ENCODE assay signal across 23 cellular contexts in the genomic region with DNA sequence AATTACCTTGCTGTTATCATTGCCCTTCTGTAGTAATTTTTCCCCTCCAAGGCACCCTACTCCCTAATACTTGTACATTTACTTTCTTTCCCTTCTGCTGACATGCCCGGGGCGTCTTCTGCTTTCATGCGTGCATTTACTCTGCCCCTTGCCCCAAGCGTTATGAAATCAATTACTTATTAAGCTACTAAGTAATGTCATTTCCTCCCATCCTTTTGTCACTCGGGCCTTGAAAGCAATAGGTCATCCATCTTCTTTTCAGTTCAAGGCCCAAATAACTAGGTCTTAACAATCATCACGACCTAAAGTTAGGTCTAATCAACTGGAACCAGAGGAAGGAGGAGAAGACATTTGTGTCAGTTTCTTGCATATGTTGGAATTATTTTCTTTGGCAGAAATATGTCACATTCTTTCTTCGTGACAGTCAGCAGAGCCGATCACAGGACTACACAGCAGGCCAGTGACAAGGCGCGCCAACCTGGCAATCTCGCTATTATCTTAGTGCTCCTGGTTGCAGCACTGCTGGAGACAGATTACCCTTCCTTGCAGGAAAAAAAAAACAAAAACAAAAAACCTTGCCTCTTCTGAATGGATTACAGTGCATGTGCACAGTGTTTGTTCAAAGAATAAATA.
A peak's percentile ranks its signal among the peaks of the same experiment; 100 is the strongest.
DNase-seq lines count a peak whose midpoint lies in the region; ATAC-seq, FAIRE-seq and TF ChIP-seq lines count a peak whose summit lies in the region.
"Had no signal": no experiment of that assay in that cellular context is flagged by ENCODE, and none has a peak within 500 bp of the region (broad histone marks: within the 10 kb centered on the region; RNA-seq: fewer than 3 reads in every experiment).

No MANE protein-coding gene starts in this region.

- H3K27ac Mint-ChIP-seq in chondrocyte (ENCODE audit: unreplicated experiment), result no peak overlapping the region
- H3K27ac Mint-ChIP-seq: activated naive CD8-positive, alpha-beta T cell treated with anti-CD3 and anti-CD28 coated beads, Interleukin-2, amount 50 U/mL, for 24 hours; activated T-helper 2 cell treated with anti-CD3 and anti-CD28 coated beads, Interferon-gamma antibody, Interleukin-2, Interleukin-4, amounts not matched to agents 10 μg/mL and 5 μg/mL and 100 μg/mL, durations not matched to agents 14 hours and 24 hours and 36 hours; B cell; natural killer cell had no signal

- H3K27ac ChIP-seq in small intestine (ENCODE audit: low read depth in 1 of 2, low read length in 1 of 2), result peak overlapping the region in 1 of 2 donors; percentile 65
- H3K27ac ChIP-seq: breast epithelium, gastroesophageal sphincter, KMS-11, lower lobe of right lung, PC-9 had no signal

- in situ Hi-C loops in GM13977 (cut with MboI; ENCODE audit: low pct_unique_long_range_greater_than_20kb, low sequenced_read_pairs, unreplicated experiment), result no loop called here

- no peaks in the 10 kb centered on the region for H3K4me1 ChIP-seq in small intestine (ENCODE audit: control insufficient read depth in 2 of 2, insufficient read depth in 1 of 2, low read depth in 1 of 2, low read length in 1 of 2)
- H3K4me1 ChIP-seq: breast epithelium, gastroesophageal sphincter, lower lobe of right lung had no signal

- H3K27me3 ChIP-seq in small intestine (ENCODE audit: control insufficient read depth in 2 of 2, insufficient read depth in 2 of 2, low read length in 2 of 2), result no peaks in the 10 kb centered on the region
- H3K27me3 ChIP-seq: breast epithelium, gastroesophageal sphincter had no signal

- no peaks in the 10 kb centered on the region for H3K4me1 Mint-ChIP-seq in chondrocyte (ENCODE audit: low read depth)
- H3K4me1 Mint-ChIP-seq: natural killer cell had no signal

- H3K9me3 ChIP-seq in small intestine (ENCODE audit: control insufficient read depth, low read depth), result no peaks in the 10 kb centered on the region
- H3K9me3 ChIP-seq: breast epithelium, gastroesophageal sphincter, lower lobe of right lung had no signal

- H3K36me3 Mint-ChIP-seq in chondrocyte (ENCODE audit: low read depth), result no peaks in the 10 kb centered on the region
- H3K36me3 Mint-ChIP-seq: natural killer cell had no signal

- WGBS in small intestine, 3 donors, result 43 to 45% (median 44%) methylated on average over 11 of the region's 11 CpGs

- no peak overlapping the region for H3K4me3 Mint-ChIP-seq in chondrocyte (ENCODE audit: unreplicated experiment)
- H3K4me3 Mint-ChIP-seq: activated naive CD8-positive, alpha-beta T cell treated with anti-CD3 and anti-CD28 coated beads, Interleukin-2, amount 50 U/mL, for 24 hours; B cell; natural killer cell had no signal

- no peak for FAIRE-seq in small intestine (lab: Jason Lieb, UNC)
- FAIRE-seq: D721Med, GM12892 had no signal

- peak; percentile 49 for DNase-seq in kidney glomerular epithelial cell (lab: John Stamatoyannopoulos, UW)
- peak; percentile 71 for DNase-seq in small intestine
- DNase-seq in GM13977 (ENCODE audit: low spot score), result no peak
- no peak for DNase-seq in chondrocyte (ENCODE audit: low spot score)
- DNase-seq: activated CD4-positive, alpha-beta T cell treated with anti-CD3 and anti-CD28 coated beads for 1 hour; activated naive CD8-positive, alpha-beta T cell treated with anti-CD3 and anti-CD28 coated beads, Interleukin-2, amount 50 U/mL, for 24 hours; GDM1; lower lobe of right lung; natural killer cell; NCI-H1048; NCI-H774; PC-9; stimulated activated CD4-positive, alpha-beta T cell treated with anti-CD3 and anti-CD28 coated beads, Interleukin-4, amount 100 ng/mL, for 4 hours had no signal

- H3K27me3 Mint-ChIP-seq in chondrocyte (ENCODE audit: low read depth), result peaks cover 5% of the 10 kb centered on the region
- H3K27me3 Mint-ChIP-seq: activated naive CD8-positive, alpha-beta T cell treated with anti-CD3 and anti-CD28 coated beads, Interleukin-2, amount 50 U/mL, for 24 hours; B cell had no signal

- H3K9me3 Mint-ChIP-seq in chondrocyte (ENCODE audit: low read depth), result no peaks in the 10 kb centered on the region
- H3K9me3 Mint-ChIP-seq: activated naive CD8-positive, alpha-beta T cell treated with anti-CD3 and anti-CD28 coated beads, Interleukin-2, amount 50 U/mL, for 24 hours; activated T-helper 2 cell treated with anti-CD3 and anti-CD28 coated beads, Interferon-gamma antibody, Interleukin-2, Interleukin-4, amounts not matched to agents 10 μg/mL and 5 μg/mL and 100 μg/mL, durations not matched to agents 14 hours and 24 hours and 36 hours had no signal

- ATAC-seq in GM19463 (IDR thresholded peaks at IDR 0.05; ENCODE audit: unreplicated experiment) (peak; percentile 46), GM21360 (IDR thresholded peaks at IDR 0.05; ENCODE audit: unreplicated experiment) (no peak)
- ATAC-seq: activated naive CD8-positive, alpha-beta T cell treated with anti-CD3 and anti-CD28 coated beads, Interleukin-2, amount 50 U/mL, for 24 hours; gastroesophageal sphincter; lower lobe of right lung; natural killer cell had no signal

- H3K4me3 ChIP-seq in small intestine (ENCODE audit: low read depth in 1 of 2, low read length in 2 of 2), result no peak overlapping the region
- H3K4me3 ChIP-seq: breast epithelium, gastroesophageal sphincter, lower lobe of right lung, PC-9 had no signal

- H3K36me3 ChIP-seq in small intestine (ENCODE audit: control insufficient read depth in 2 of 2, insufficient read depth in 2 of 2, low read length in 2 of 2), result no peaks in the 10 kb centered on the region
- H3K36me3 ChIP-seq: breast epithelium, gastroesophageal sphincter, lower lobe of right lung had no signal

- no peak for TF ChIP-seq CTCF in GM13977 (IDR thresholded peaks at IDR 0.05; ENCODE audit: extremely low read depth, insufficient read depth, missing control alignments)
- no peak for TF ChIP-seq CTCF in chondrocyte (IDR thresholded peaks at IDR 0.05)

TF ChIP-seq in PFSK-1, 5 proteins besides CTCF, POLR2A, EP300 and RAD21:
- TF ChIP-seq SIN3A (IDR thresholded peaks at IDR 0.05; ENCODE audit: borderline replicate concordance, insufficient read depth, low read length) (peak; percentile 10; the same call in 1 of the 2 replicates), FOXP2 (optimal IDR thresholded peaks at IDR 0.05; ENCODE audit: borderline replicate concordance, extremely low read depth, extremely low read length, insufficient read depth) (no peak)
TF ChIP-seq in PFSK-1: peak in this region for 1.

Comparison
In these comparisons a context has a peak if more than half of its experiments do, and no peak if none do; other contexts are left out.
1. DNase-seq: peak in kidney glomerular epithelial cell (single experiment) and small intestine (single experiment); none in GM13977 (single experiment) and chondrocyte (single experiment).